1 cellular context compared by ENCODE assay signal in the genomic region with DNA sequence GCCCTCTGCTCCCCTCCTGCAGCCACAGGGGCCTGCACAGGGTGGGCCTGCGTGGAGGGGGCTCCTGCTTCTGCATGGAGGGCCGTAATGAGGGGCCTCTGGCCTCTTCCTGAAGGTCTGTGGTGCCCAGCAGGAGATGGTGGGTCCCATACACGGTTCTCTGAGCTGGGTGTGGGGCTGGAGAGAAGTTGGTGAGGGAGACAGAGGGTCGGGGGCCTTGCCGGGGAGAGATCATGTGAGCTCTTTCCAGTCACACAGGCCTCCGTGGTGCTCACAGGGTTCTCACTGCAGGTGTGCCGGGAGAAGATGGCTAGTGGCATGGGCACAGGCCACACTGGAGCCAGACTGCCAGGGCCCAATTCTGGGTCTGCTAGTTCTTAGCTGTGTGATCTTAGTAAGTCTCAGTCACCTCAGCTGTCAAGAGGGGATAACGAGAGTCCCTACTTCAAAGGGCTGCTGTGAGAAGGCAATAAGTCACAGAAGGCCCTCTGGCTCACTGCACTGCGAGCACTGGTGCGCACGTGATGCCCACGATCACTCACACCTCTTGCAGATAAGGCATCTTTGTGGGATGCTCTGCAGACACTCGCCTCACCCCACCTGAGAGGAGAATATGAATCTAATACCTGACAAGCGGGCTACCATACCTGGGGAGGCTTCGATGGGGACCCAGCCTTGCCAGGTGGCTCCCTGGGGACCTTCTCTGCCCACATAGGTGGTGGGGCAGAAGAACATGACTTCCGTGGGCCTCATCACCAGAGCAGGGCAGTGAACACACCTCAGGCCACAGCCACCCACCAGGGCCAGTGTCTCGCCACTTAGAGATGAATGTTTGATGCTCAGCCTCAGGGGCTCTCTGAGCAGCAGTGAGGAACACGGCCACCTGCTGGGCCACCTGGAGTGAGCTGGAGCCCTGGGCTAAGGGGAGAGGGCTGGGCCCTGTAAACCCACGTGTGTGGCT.
TF ChIP-seq lines count a peak whose summit lies in the region.

No MANE protein-coding gene starts in this region.

TF ChIP-seq in K562, 482 proteins besides CTCF, POLR2A, EP300 and RAD21:
- TF ChIP-seq, protein P1, sequence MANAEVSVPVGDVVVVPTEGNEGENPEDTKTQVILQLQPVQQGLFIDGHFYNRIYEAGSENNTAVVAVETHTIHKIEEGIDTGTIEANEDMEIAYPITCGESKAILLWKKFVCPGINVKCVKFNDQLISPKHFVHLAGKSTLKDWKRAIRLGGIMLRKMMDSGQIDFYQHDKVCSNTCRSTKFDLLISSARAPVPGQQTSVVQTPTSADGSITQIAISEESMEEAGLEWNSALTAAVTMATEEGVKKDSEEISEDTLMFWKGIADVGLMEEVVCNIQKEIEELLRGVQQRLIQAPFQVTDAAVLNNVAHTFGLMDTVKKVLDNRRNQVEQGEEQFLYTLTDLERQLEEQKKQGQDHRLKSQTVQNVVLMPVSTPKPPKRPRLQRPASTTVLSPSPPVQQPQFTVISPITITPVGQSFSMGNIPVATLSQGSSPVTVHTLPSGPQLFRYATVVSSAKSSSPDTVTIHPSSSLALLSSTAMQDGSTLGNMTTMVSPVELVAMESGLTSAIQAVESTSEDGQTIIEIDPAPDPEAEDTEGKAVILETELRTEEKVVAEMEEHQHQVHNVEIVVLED (CRISPR knock-in tag; IDR thresholded peaks at IDR 0.05), result no peak
- no peak for TF ChIP-seq MYC (IDR thresholded peaks at IDR 0.05; ENCODE audit: low read depth, low read length)
- TF ChIP-seq MYC (CRISPR knock-in tag; IDR thresholded peaks at IDR 0.05; ENCODE audit: borderline replicate concordance, low read depth), result no peak
TF ChIP-seq in K562: peak in this region for 0.
